8 cellular contexts compared by ENCODE assay signal in the genomic region with DNA sequence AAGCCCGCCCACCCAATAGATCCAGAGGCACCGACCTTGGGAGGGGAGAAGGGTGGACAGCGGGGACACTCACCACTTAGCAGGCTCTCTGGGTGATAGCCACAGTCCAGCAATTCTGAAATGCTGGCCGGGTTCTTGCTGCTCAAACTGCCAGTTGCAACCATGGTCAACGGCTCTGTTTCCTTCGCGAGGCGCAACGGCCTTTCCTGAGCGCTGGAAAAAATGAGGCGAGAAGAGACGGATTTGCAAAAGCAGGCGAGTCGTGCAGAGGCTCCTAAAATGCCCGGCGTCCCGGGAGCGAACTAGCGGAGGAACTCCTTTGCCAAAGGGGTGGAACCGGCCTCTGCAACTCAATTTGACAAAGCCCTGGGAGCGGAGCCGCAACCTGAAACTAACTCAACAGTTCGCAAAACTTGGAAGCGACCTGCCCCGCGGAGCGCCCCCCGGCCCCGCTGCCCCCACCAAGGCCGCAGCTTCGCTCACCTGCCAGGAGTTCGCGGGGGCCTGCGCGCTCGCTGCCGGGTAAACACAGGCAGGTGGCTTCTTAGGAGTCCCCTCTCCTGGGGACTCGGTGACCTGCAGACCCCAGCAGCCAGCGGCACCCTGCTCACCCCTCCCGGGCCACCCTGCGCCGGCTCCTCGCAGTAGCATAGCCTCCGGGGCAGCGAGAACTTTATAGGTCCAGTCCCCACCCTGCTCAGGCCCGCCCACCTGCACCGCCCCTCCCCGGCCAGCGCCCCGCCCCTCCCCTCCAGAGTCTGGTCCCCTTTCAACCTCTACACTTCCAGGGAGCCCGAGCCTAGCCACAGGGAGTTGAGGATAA. TPM values are rescaled to one million over a fixed set of nuclear protein-coding genes. Genes with fewer than 3 reads are reported as not detected.
DNase-seq lines count a peak whose midpoint lies in the region; ATAC-seq and TF ChIP-seq lines count a peak whose summit lies in the region.

A gene with protein sequence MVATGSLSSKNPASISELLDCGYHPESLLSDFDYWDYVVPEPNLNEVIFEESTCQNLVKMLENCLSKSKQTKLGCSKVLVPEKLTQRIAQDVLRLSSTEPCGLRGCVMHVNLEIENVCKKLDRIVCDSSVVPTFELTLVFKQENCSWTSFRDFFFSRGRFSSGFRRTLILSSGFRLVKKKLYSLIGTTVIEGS (minus strand): TSS at position 649 of the 823 bp plus-strand sequence. CDS start 485 bp downstream, at position 164.

- H3K36me3 ChIP-seq in BLaER1: no peaks in the 10 kb centered on the region

- no peak within 1 kb of the TSS for H3K9ac ChIP-seq in BLaER1

- no peak within 1 kb of the TSS for H3K27ac ChIP-seq in BLaER1

- no peak within 1 kb of the TSS for H3K27ac Mint-ChIP-seq in activated T-helper 17 cell treated with anti-CD3 and anti-CD28 coated beads, Interleukin-2, amount 50 U/mL, for 72 hours
- H3K27ac Mint-ChIP-seq in osteocyte (ENCODE audit: unreplicated experiment): no peak within 1 kb of the TSS

- peak in 41 of 42 donors; percentile 12 to 78 (median 50) for DNase-seq in head of caudate nucleus
- DNase-seq in osteocyte (ENCODE audit: extremely low spot score, unreplicated experiment): no peak
- no peak for DNase-seq in NCI-H526 treated with DMSO at 0.1 percent for 48 hours (lab: John Stamatoyannopoulos, UW)
- no peak for DNase-seq in NCI-H1092 (lab: John Stamatoyannopoulos, UW)

- peaks cover 11% of the 10 kb centered on the region for H3K4me1 Mint-ChIP-seq in activated T-helper 17 cell treated with anti-CD3 and anti-CD28 coated beads, Interleukin-2, amount 50 U/mL, for 72 hours
- peaks cover 17% of the 10 kb centered on the region for H3K4me1 Mint-ChIP-seq in osteocyte (ENCODE audit: unreplicated experiment)

- no peaks in the 10 kb centered on the region for H3K4me1 ChIP-seq in BLaER1

- H3K27me3 Mint-ChIP-seq in activated T-helper 17 cell treated with anti-CD3 and anti-CD28 coated beads, Interleukin-2, amount 50 U/mL, for 72 hours: peaks cover 39% of the 10 kb centered on the region
- peaks cover 35% of the 10 kb centered on the region for H3K27me3 Mint-ChIP-seq in osteocyte (ENCODE audit: unreplicated experiment)

- no peaks in the 10 kb centered on the region for H3K36me3 Mint-ChIP-seq in activated T-helper 17 cell treated with anti-CD3 and anti-CD28 coated beads, Interleukin-2, amount 50 U/mL, for 72 hours (ENCODE audit: low read depth)
- no peaks in the 10 kb centered on the region for H3K36me3 Mint-ChIP-seq in osteocyte (ENCODE audit: unreplicated experiment)

- peaks cover 15% of the 10 kb centered on the region for H3K9me3 ChIP-seq in BLaER1

- no peaks in the 10 kb centered on the region for H4K20me1 ChIP-seq in BLaER1

- intact Hi-C loops in head of caudate nucleus (cut with DNase I): loop anchor here (10.0 kb wide), 1 partner anchor 95 kb away; no protein-coding TSS in a partner anchor

- peak within 1 kb of the TSS; percentile 61 for H3K4me3 ChIP-seq in BLaER1

- H3K9me3 Mint-ChIP-seq in activated T-helper 17 cell treated with anti-CD3 and anti-CD28 coated beads, Interleukin-2, amount 50 U/mL, for 72 hours: no peaks in the 10 kb centered on the region
- no peaks in the 10 kb centered on the region for H3K9me3 Mint-ChIP-seq in osteocyte (ENCODE audit: unreplicated experiment)

- H3K4me2 ChIP-seq in BLaER1: peak within 1 kb of the TSS; percentile 72

- TF ChIP-seq CTCF in osteocyte (IDR thresholded peaks at IDR 0.05): no peak

- ATAC-seq in HG02642 (IDR thresholded peaks at IDR 0.05; ENCODE audit: poor library complexity, unreplicated experiment) (peak; percentile 52), GM19467 (IDR thresholded peaks at IDR 0.05; ENCODE audit: unreplicated experiment) (no peak)
- peak; percentile 78 for ATAC-seq in activated T-helper 17 cell treated with anti-CD3 and anti-CD28 coated beads, Interleukin-2, amount 50 U/mL, for 72 hours (replicated peaks)

- H3K4me3 Mint-ChIP-seq in activated T-helper 17 cell treated with anti-CD3 and anti-CD28 coated beads, Interleukin-2, amount 50 U/mL, for 72 hours: peak within 1 kb of the TSS; percentile 77
- H3K4me3 Mint-ChIP-seq in osteocyte (ENCODE audit: unreplicated experiment): peak within 1 kb of the TSS; percentile 74

- peaks cover 35% of the 10 kb centered on the region for H3K27me3 ChIP-seq in BLaER1

RNA-seq across cellular contexts. Expression of the gene that starts here (rescaled TPM):
- total RNA-seq in activated T-helper 17 cell treated with anti-CD3 and anti-CD28 coated beads, Interleukin-2, amount 50 U/mL, for 72 hours: 1 to 10 TPM; 1.8 to 3.5 TPM
- total RNA-seq in osteocyte: 0.60 and 0.78 TPM in 2 replicates

Comparison
In these comparisons a context has a peak if more than half of its experiments do, and no peak if none do; other contexts are left out.
1. DNase-seq: peak in head of caudate nucleus (41 of 42); none in osteocyte (single experiment), NCI-H526 treated with DMSO at 0.1 percent for 48 hours (single experiment) and NCI-H1092 (single experiment).